Comparison of ENCODE assay signal across 1 cellular context in the genomic region with DNA sequence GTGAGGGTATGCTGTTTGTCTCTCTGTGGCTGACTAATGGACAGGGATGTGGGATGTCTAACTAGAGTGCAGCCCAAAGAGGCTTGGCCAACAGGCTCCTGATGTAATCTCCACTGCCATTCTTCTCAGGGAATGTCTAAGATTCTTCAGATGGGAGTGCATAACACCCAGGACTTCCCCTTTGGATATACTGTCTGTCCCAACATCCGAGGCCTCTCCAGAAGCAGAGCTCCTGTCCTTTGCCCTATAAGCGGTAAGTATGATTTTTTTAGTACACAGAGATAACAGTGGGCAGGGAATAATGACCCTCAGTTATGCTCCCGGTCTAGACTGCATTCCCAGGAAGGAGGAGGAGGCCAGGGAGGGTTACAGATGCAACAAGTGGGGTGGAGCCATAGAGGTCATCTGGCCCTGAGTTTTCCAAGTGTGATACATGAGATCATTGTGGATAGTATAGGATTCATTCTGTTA.
A peak's percentile ranks its signal among the peaks of the same experiment; 100 is the strongest.
TF ChIP-seq lines count a peak whose summit lies in the region.

No MANE protein-coding gene starts in this region.

TF ChIP-seq in SK-N-SH, 30 proteins besides CTCF, POLR2A, EP300 and RAD21:
- no peak for TF ChIP-seq TAF1 (IDR thresholded peaks at IDR 0.05; ENCODE audit: borderline replicate concordance, low read depth, low read length)
- TF ChIP-seq, protein P1, sequence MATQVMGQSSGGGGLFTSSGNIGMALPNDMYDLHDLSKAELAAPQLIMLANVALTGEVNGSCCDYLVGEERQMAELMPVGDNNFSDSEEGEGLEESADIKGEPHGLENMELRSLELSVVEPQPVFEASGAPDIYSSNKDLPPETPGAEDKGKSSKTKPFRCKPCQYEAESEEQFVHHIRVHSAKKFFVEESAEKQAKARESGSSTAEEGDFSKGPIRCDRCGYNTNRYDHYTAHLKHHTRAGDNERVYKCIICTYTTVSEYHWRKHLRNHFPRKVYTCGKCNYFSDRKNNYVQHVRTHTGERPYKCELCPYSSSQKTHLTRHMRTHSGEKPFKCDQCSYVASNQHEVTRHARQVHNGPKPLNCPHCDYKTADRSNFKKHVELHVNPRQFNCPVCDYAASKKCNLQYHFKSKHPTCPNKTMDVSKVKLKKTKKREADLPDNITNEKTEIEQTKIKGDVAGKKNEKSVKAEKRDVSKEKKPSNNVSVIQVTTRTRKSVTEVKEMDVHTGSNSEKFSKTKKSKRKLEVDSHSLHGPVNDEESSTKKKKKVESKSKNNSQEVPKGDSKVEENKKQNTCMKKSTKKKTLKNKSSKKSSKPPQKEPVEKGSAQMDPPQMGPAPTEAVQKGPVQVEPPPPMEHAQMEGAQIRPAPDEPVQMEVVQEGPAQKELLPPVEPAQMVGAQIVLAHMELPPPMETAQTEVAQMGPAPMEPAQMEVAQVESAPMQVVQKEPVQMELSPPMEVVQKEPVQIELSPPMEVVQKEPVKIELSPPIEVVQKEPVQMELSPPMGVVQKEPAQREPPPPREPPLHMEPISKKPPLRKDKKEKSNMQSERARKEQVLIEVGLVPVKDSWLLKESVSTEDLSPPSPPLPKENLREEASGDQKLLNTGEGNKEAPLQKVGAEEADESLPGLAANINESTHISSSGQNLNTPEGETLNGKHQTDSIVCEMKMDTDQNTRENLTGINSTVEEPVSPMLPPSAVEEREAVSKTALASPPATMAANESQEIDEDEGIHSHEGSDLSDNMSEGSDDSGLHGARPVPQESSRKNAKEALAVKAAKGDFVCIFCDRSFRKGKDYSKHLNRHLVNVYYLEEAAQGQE (IDR thresholded peaks at IDR 0.05; ENCODE audit: low read depth, low read length): no peak
- TF ChIP-seq, protein P2, sequence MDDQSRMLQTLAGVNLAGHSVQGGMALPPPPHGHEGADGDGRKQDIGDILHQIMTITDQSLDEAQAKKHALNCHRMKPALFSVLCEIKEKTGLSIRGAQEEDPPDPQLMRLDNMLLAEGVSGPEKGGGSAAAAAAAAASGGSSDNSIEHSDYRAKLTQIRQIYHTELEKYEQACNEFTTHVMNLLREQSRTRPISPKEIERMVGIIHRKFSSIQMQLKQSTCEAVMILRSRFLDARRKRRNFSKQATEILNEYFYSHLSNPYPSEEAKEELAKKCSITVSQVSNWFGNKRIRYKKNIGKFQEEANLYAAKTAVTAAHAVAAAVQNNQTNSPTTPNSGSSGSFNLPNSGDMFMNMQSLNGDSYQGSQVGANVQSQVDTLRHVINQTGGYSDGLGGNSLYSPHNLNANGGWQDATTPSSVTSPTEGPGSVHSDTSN (IDR thresholded peaks at IDR 0.05): peak; percentile 41; the same call in 1 of the 2 replicates
- no peak for TF ChIP-seq JUND (IDR thresholded peaks at IDR 0.05)
- no peak for TF ChIP-seq FOXM1 (IDR thresholded peaks at IDR 0.05; ENCODE audit: low read depth)
- TF ChIP-seq, protein P3, sequence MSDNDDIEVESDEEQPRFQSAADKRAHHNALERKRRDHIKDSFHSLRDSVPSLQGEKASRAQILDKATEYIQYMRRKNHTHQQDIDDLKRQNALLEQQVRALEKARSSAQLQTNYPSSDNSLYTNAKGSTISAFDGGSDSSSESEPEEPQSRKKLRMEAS (IDR thresholded peaks at IDR 0.05; ENCODE audit: low read depth): no peak
- TF ChIP-seq RCOR1 (IDR thresholded peaks at IDR 0.05; ENCODE audit: low read length): no peak
- peak; percentile 43 for TF ChIP-seq TCF12 (IDR thresholded peaks at IDR 0.05)
- TF ChIP-seq SIN3A (IDR thresholded peaks at IDR 0.05; ENCODE audit: borderline replicate concordance, low read depth, low read length): no peak
- TF ChIP-seq NFIC (IDR thresholded peaks at IDR 0.05; ENCODE audit: borderline replicate concordance): peak; percentile 34; the same call in 1 of the 2 replicates
TF ChIP-seq in SK-N-SH: peak in this region for 3.
